In genomic region chr20:8132632-8133587, GRCh38 we compare ENCODE assay signal across 8 cellular contexts. TPM values are rescaled to one million over a fixed set of nuclear protein-coding genes. Genes with fewer than 3 reads are reported as not detected.
DNase-seq lines count a peak whose midpoint lies in the region; ATAC-seq and TF ChIP-seq lines count a peak whose summit lies in the region.

No MANE protein-coding gene starts in this region.

- H3K4me2 ChIP-seq in fibroblast of lung (ENCODE audit: extremely low read depth, insufficient read depth, low read length): peak overlapping the region; percentile 87

- H3K36me3 Mint-ChIP-seq in activated CD4-positive, alpha-beta T cell treated with anti-CD3 and anti-CD28 coated beads, Interleukin-2, amount 10 ng/mL, durations not matched to agents 24 days and 14 days (ENCODE audit: low read depth): no peaks in the 10 kb centered on the region
- H3K36me3 Mint-ChIP-seq in naive thymus-derived CD8-positive, alpha-beta T cell: no peaks in the 10 kb centered on the region

- no peak for TF ChIP-seq CTCF in fibroblast of lung (conservative IDR thresholded peaks at IDR 0.05 in 1 of 2, IDR thresholded peaks at IDR 0.05 in 1 of 2; ENCODE audit: low read depth in 1 of 2, low read length in 2 of 2)

- H3K4me1 Mint-ChIP-seq in activated CD4-positive, alpha-beta T cell treated with anti-CD3 and anti-CD28 coated beads, Interleukin-2, amount 10 ng/mL, durations not matched to agents 24 days and 14 days: peaks cover 12% of the 10 kb centered on the region
- H3K4me1 Mint-ChIP-seq in naive thymus-derived CD8-positive, alpha-beta T cell: peaks cover 2 to 29% (median 20%) of the 10 kb centered on the region in 4 donors

- H3K4me1 ChIP-seq in fibroblast of lung (ENCODE audit: control insufficient read depth, extremely low read depth, insufficient read depth, low read length): peaks cover 2% of the 10 kb centered on the region

- peak overlapping the region; percentile 29 for H2AFZ ChIP-seq in fibroblast of lung (ENCODE audit: low read length)

- peak overlapping the region; percentile 64 for H3K9ac ChIP-seq in fibroblast of lung (ENCODE audit: insufficient read depth, low read length)

- H3K4me3 Mint-ChIP-seq in activated CD4-positive, alpha-beta T cell treated with anti-CD3 and anti-CD28 coated beads, Interleukin-2, amount 10 ng/mL, durations not matched to agents 24 days and 14 days: peak overlapping the region; percentile 83
- H3K4me3 Mint-ChIP-seq in naive thymus-derived CD8-positive, alpha-beta T cell: peak overlapping the region; percentile 70 to 92 (median 83)

- ATAC-seq in naive thymus-derived CD8-positive, alpha-beta T cell: peak in 1 of 2 donors; percentile 3
- ATAC-seq in HG02642 (IDR thresholded peaks at IDR 0.05; ENCODE audit: poor library complexity, unreplicated experiment): no peak

- intact Hi-C loops in activated CD4-positive, alpha-beta T cell treated with anti-CD3 and anti-CD28 coated beads, Interleukin-2, amount 10 ng/mL, durations not matched to agents 24 days and 14 days (cut with micrococcal nuclease): loop anchor here (1.0 to 5.0 kb wide), 6 partner anchors 84 to 589 kb away; no protein-coding TSS in a partner anchor

- no peak overlapping the region for H3K27ac Mint-ChIP-seq in activated CD4-positive, alpha-beta T cell treated with anti-CD3 and anti-CD28 coated beads, Interleukin-2, amount 10 ng/mL, durations not matched to agents 24 days and 14 days
- peak overlapping the region in 4 of 10 donors; percentile 2 to 82 (median 38) for H3K27ac Mint-ChIP-seq in naive thymus-derived CD8-positive, alpha-beta T cell

- no peaks in the 10 kb centered on the region for H3K27me3 ChIP-seq in fibroblast of lung (ENCODE audit: control insufficient read depth, insufficient read depth, low read length)

- H3K27ac ChIP-seq in fibroblast of lung (ENCODE audit: insufficient read depth, low read length): no peak overlapping the region

- POLR2A ChIA-PET in naive thymus-derived CD8-positive, alpha-beta T cell (lab: Charles Lee): interaction anchor here (0.5 to 0.6 kb wide), 2 partner anchors 15 to 89 kb away, joined by 3 to 4 read pairs; no protein-coding TSS in a partner anchor

- peaks cover 49% of the 10 kb centered on the region for H3K27me3 Mint-ChIP-seq in activated CD4-positive, alpha-beta T cell treated with anti-CD3 and anti-CD28 coated beads, Interleukin-2, amount 10 ng/mL, durations not matched to agents 24 days and 14 days
- H3K27me3 Mint-ChIP-seq in naive thymus-derived CD8-positive, alpha-beta T cell: peaks cover 0 to 17% (median 11%) of the 10 kb centered on the region in 5 donors

- peaks cover 14% of the 10 kb centered on the region for H3K79me2 ChIP-seq in fibroblast of lung (ENCODE audit: control insufficient read depth, insufficient read depth, low read length)

- no peaks in the 10 kb centered on the region for H3K9me3 ChIP-seq in fibroblast of lung (ENCODE audit: control insufficient read depth, insufficient read depth, low read depth, low read length)

- no peaks in the 10 kb centered on the region for H4K20me1 ChIP-seq in fibroblast of lung (ENCODE audit: control insufficient read depth, extremely low read depth, insufficient read depth, low read length)

- no peaks in the 10 kb centered on the region for H3K9me3 Mint-ChIP-seq in activated CD4-positive, alpha-beta T cell treated with anti-CD3 and anti-CD28 coated beads, Interleukin-2, amount 10 ng/mL, durations not matched to agents 24 days and 14 days
- H3K9me3 Mint-ChIP-seq in naive thymus-derived CD8-positive, alpha-beta T cell: no peaks in the 10 kb centered on the region

- H3K36me3 ChIP-seq in fibroblast of lung (ENCODE audit: control insufficient read depth, insufficient read depth, low read length): no peaks in the 10 kb centered on the region

- peak; percentile 67 for DNase-seq in activated effector memory CD4-positive, alpha-beta T cell treated with anti-CD3 and anti-CD28 coated beads, Interleukin-2, amount 50 U/mL, for 16 hours
- no peak for DNase-seq in activated effector memory CD4-positive, alpha-beta T cell treated with Interleukin-2 at 50 U/mL for 16 hours
- no peak for DNase-seq in activated CD4-positive, alpha-beta T cell treated with anti-CD3 and anti-CD28 coated beads, Interleukin-2, amount 10 ng/mL, durations not matched to agents 24 days and 14 days
- peak; percentile 40 to 53 for DNase-seq in fibroblast of lung (ENCODE audit: low read depth in 2 of 2)
- DNase-seq in naive thymus-derived CD8-positive, alpha-beta T cell: peak in 5 of 10 donors; percentile 14 to 63 (median 19)
- no peak for DNase-seq in 8988T
- no peak for DNase-seq in NCI-H82 (lab: John Stamatoyannopoulos, UW)

- peak overlapping the region; percentile 45 to 81 (median 64) for H3K4me3 ChIP-seq in fibroblast of lung (replicated peaks in 1 of 4; ENCODE audit: control extremely low read depth in 1 of 4, insufficient read depth in 1 of 4, low read depth in 3 of 4, low read length in 4 of 4)

RNA-seq across cellular contexts. Expression of gene PLCB1, which starts 0.8 kb away (rescaled TPM):
- total RNA-seq in activated CD4-positive, alpha-beta T cell treated with anti-CD3 and anti-CD28 coated beads, Interleukin-2, amount 10 ng/mL, durations not matched to agents 24 days and 14 days: 1.2 and 1.9 TPM in 2 replicates
- total RNA-seq in fibroblast of lung: 9.0 and 13.4 TPM in 2 replicates
- 14.5 and 23.3 TPM in 2 replicates for polyA plus RNA-seq in fibroblast of lung
- polyA plus RNA-seq in fibroblast of lung (2012): 10.3 and 14.3 TPM in 2 replicates
- polyA minus RNA-seq in fibroblast of lung (ENCODE audit: low replicate concordance): 8.1 and 13.2 TPM in 2 replicates
- 1 to 10 TPM; 2.6 to 3.8 TPM for total RNA-seq in naive thymus-derived CD8-positive, alpha-beta T cell
- 1 to 10 TPM; 1.4 to 3.0 (median 2.8) TPM for polyA plus RNA-seq in naive thymus-derived CD8-positive, alpha-beta T cell

Comparison
In these comparisons a context has a peak if more than half of its experiments do, and no peak if none do; other contexts are left out.
1. DNase-seq: peak in activated effector memory CD4-positive, alpha-beta T cell treated with anti-CD3 and anti-CD28 coated beads, Interleukin-2, amount 50 U/mL, for 16 hours (single experiment) and fibroblast of lung (2 of 2); none in activated effector memory CD4-positive, alpha-beta T cell treated with Interleukin-2 at 50 U/mL for 16 hours (single experiment), activated CD4-positive, alpha-beta T cell treated with anti-CD3 and anti-CD28 coated beads, Interleukin-2, amount 10 ng/mL, durations not matched to agents 24 days and 14 days (single experiment), 8988T (single experiment) and NCI-H82 (single experiment).